Comparison of ENCODE assay signal across 16 cellular contexts in the genomic region with DNA sequence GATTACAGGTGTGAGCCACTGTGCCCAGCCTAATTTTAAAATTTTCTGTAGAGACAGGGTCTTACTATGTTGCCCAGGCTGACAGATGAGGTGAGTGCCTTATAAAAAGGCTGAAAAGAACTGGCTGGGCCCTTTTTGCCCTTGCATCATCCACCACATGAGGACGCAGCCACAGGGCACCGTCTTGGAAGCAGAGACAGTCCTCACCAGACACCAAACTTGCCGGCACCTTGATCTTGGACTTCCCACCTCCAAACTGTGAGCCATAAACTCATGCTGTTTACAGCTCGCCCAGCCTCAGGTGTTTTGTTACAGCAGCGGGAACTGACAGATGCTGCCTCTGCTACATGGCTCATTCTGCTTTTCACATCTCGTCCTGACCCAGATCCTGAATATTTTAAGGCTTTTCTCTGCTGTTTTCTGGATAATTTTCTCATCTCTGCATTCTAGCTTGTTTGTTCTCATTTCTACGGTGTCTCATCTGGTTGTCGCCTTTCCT. TPM values are rescaled to one million over a fixed set of nuclear protein-coding genes. Genes with fewer than 3 reads are reported as not detected.
"Had no signal": no experiment of that assay in that cellular context is flagged by ENCODE, and none has a peak within 500 bp of the region (broad histone marks: within the 10 kb centered on the region; RNA-seq: fewer than 3 reads in every experiment).

No MANE protein-coding gene starts in this region.

- H3K4me1 Mint-ChIP-seq: activated naive CD4-positive, alpha-beta T cell treated with anti-CD3 and anti-CD28 coated beads, Interleukin-2, amount 10 ng/mL, durations not matched to agents 7 days and 5 days; nephron; stimulated activated naive B cell treated with anti-CD40 and anti-IgM and Interleukin-4, amounts not matched to agents 10 μg/mL and 1 μg/mL and 100 μg/mL, for 72 hours had no signal

- H3K4me3 ChIP-seq: body of pancreas, cardiac muscle cell, heart left ventricle, right lobe of liver, transverse colon, vagina had no signal

- H3K4me1 ChIP-seq: body of pancreas, heart left ventricle, right lobe of liver, transverse colon, vagina had no signal

- H3K36me3 Mint-ChIP-seq: stimulated activated naive B cell treated with anti-CD40 and anti-IgM and Interleukin-4, amounts not matched to agents 10 μg/mL and 1 μg/mL and 100 μg/mL, for 72 hours had no signal

- ATAC-seq: body of pancreas; heart left ventricle; left cardiac atrium; right lobe of liver; stimulated activated naive B cell treated with anti-CD40 and anti-IgM and Interleukin-4, amounts not matched to agents 10 μg/mL and 1 μg/mL and 100 μg/mL, for 72 hours had no signal

- H3K36me3 ChIP-seq: cardiac muscle cell, heart left ventricle, right lobe of liver, transverse colon, vagina, WERI-Rb-1 had no signal

- H3K9me3 ChIP-seq: body of pancreas, heart left ventricle, right lobe of liver, transverse colon, vagina had no signal

- DNase-seq: activated naive CD4-positive, alpha-beta T cell treated with anti-CD3 and anti-CD28 coated beads, Interleukin-2, amount 10 ng/mL, durations not matched to agents 7 days and 5 days; anterior cingulate cortex; body of pancreas; heart left ventricle; left cardiac atrium; small intestine; stimulated activated CD4-positive, alpha-beta T cell treated with anti-CD3 and anti-CD28 coated beads, Interleukin-15, amount 100 ng/mL, for 24 hours; stimulated activated naive B cell treated with anti-CD40 and anti-IgM and Interleukin-4, amounts not matched to agents 10 μg/mL and 1 μg/mL and 100 μg/mL, for 72 hours; transverse colon; WERI-Rb-1 had no signal

- H3K9me3 Mint-ChIP-seq: T-helper 2 cell treated with Interferon-gamma antibody and Interleukin-4, amounts not matched to agents 5 μg/mL and 100 μg/mL, for 36 hours had no signal

- H3K27me3 ChIP-seq: body of pancreas, right lobe of liver, vagina had no signal

- H3K4me3 Mint-ChIP-seq: activated naive CD4-positive, alpha-beta T cell treated with anti-CD3 and anti-CD28 coated beads, Interleukin-2, amount 10 ng/mL, durations not matched to agents 7 days and 5 days; nephron; stimulated activated naive B cell treated with anti-CD40 and anti-IgM and Interleukin-4, amounts not matched to agents 10 μg/mL and 1 μg/mL and 100 μg/mL, for 72 hours; T-helper 2 cell treated with Interferon-gamma antibody and Interleukin-4, amounts not matched to agents 5 μg/mL and 100 μg/mL, for 36 hours had no signal

- H3K27ac Mint-ChIP-seq: activated naive CD4-positive, alpha-beta T cell treated with anti-CD3 and anti-CD28 coated beads, Interleukin-2, amount 10 ng/mL, durations not matched to agents 7 days and 5 days; nephron; stimulated activated naive B cell treated with anti-CD40 and anti-IgM and Interleukin-4, amounts not matched to agents 10 μg/mL and 1 μg/mL and 100 μg/mL, for 72 hours; T-helper 2 cell treated with Interferon-gamma antibody and Interleukin-4, amounts not matched to agents 5 μg/mL and 100 μg/mL, for 36 hours had no signal

- H3K27ac ChIP-seq: body of pancreas, cardiac muscle cell, heart left ventricle, right lobe of liver, transverse colon, vagina, WERI-Rb-1 had no signal

RNA-seq across cellular contexts. Expression of gene PCBP3, which starts 19.1 kb away (rescaled TPM):
- total RNA-seq: epithelial cell of proximal tubule had no signal
